Comparison of ENCODE assay signal across 28 cellular contexts in genomic region chr7:40698214-40698920, GRCh38.
DNase-seq lines count a peak whose midpoint lies in the region; ATAC-seq, FAIRE-seq and TF ChIP-seq lines count a peak whose summit lies in the region.
"Had no signal": no experiment of that assay in that cellular context is flagged by ENCODE, and none has a peak within 500 bp of the region (broad histone marks: within the 10 kb centered on the region; RNA-seq: fewer than 3 reads in every experiment).

No MANE protein-coding gene starts in this region.

- no peak overlapping the region for H2BK12ac ChIP-seq in H1 (ENCODE audit: low read depth, low read length)

- H2BK5ac ChIP-seq in H1 (ENCODE audit: low read depth, low read length), result 0 out of 2 replicates have a peak overlapping the region, but pooled peaks have one; percentile 3

- H3K79me1 ChIP-seq in H1 (ENCODE audit: low read depth, low read length), result no peaks in the 10 kb centered on the region

- TF ChIP-seq CTCF in H1 (IDR thresholded peaks at IDR 0.05; ENCODE audit: control extremely low read depth in 1 of 3, insufficient read depth in 1 of 3, low read depth in 1 of 3, low read length in 3 of 3), result no peak
- no peak for TF ChIP-seq CTCF in upper lobe of left lung (IDR thresholded peaks at IDR 0.05)

- H3K4me1 ChIP-seq in H1 (replicated peaks in 1 of 4; ENCODE audit: control insufficient read depth in 3 of 4, insufficient read depth in 4 of 4, low read length in 3 of 4) (peaks cover 0 to 4% (median 2%) of the 10 kb centered on the region in 4 experiments; a peak in 4 of 7 replicates), upper lobe of left lung (no peaks in the 10 kb centered on the region)
- H3K4me1 ChIP-seq: left ventricle myocardium inferior, prostate gland, right lobe of liver, transverse colon had no signal

- H3K79me2 ChIP-seq in H1 (ENCODE audit: control insufficient read depth in 1 of 2, insufficient read depth in 2 of 2, low read length in 2 of 2), result no peaks in the 10 kb centered on the region

- TF ChIP-seq EP300 in H1 (IDR thresholded peaks at IDR 0.05; ENCODE audit: borderline replicate concordance in 1 of 2, low read depth in 2 of 2, low read length in 2 of 2) (no peak), upper lobe of left lung (IDR thresholded peaks at IDR 0.05) (no peak)

- no peak overlapping the region for H3K23ac ChIP-seq in H1 (ENCODE audit: insufficient read length)

- H4K91ac ChIP-seq in H1 (replicated peaks; ENCODE audit: insufficient read length, low read length), result no peak overlapping the region

- CTCF ChIA-PET in H1 (lab: Charles Lee; ENCODE audit: partially characterized antibody), result interaction anchor here (6.2 kb wide), 1 partner anchor 16 kb away, joined by 28 read pairs; no protein-coding TSS in a partner anchor

- H3K4me3 ChIP-seq in H1 (ENCODE audit: extremely low read depth in 1 of 4, insufficient read depth in 2 of 4, low read depth in 3 of 4, low read length in 4 of 4) (no peak overlapping the region), upper lobe of left lung (no peak overlapping the region)
- H3K4me3 ChIP-seq: left ventricle myocardium inferior, prostate gland, right lobe of liver, transverse colon had no signal

- no peaks in the 10 kb centered on the region for H4K20me1 ChIP-seq in H1 (replicated peaks in 1 of 2; ENCODE audit: control insufficient read depth in 1 of 2, insufficient read depth in 2 of 2, low read length in 2 of 2)

- no peak for TF ChIP-seq POLR2A in H1 (IDR thresholded peaks at IDR 0.05; ENCODE audit: control extremely low read depth in 1 of 2, low read depth in 2 of 2, low read length in 2 of 2)
- TF ChIP-seq POLR2A in upper lobe of left lung (IDR thresholded peaks at IDR 0.05), result no peak

- H4K5ac ChIP-seq in H1 (ENCODE audit: insufficient read length, low read depth, low read length), result no peak overlapping the region

- H2AFZ ChIP-seq in H1 (ENCODE audit: low read length), result no peak overlapping the region

- TF ChIP-seq RAD21 in H1 (IDR thresholded peaks at IDR 0.05 in 1 of 2, conservative IDR thresholded peaks at IDR 0.05 in 1 of 2; ENCODE audit: low read depth in 2 of 2, low read length in 2 of 2), result no peak

- H3K27me3 ChIP-seq in H1 (replicated peaks in 1 of 4; ENCODE audit: control insufficient read depth in 3 of 4, extremely low read depth in 1 of 4, insufficient read depth in 3 of 4, low read length in 3 of 4) (no peaks in the 10 kb centered on the region), upper lobe of left lung (no peaks in the 10 kb centered on the region)
- H3K27me3 ChIP-seq: neutrophil, right lobe of liver, transverse colon had no signal

- no peak overlapping the region for H4K8ac ChIP-seq in H1 (ENCODE audit: extremely low read depth, insufficient read depth, low read length)

- ATAC-seq in upper lobe of left lung (ENCODE audit: low FRiP score in 2 of 2), result no peak
- ATAC-seq: effector memory CD8-positive, alpha-beta T cell; right lobe of liver; WTC11 had no signal

- H3K23me2 ChIP-seq in H1 (ENCODE audit: low read depth, low read length), result no peaks in the 10 kb centered on the region

- 91% methylated on average over 6 of the region's 6 CpGs; no CpG with 5 or more reads in 1 of the 2 experiments for WGBS in H1 (ENCODE audit: extremely low coverage in 1 of 2, insufficient coverage in 1 of 2, insufficient read length in 1 of 2, insufficient replicate concordance in 2 of 2, low coverage in 1 of 2, low lambda C conversion rate in 2 of 2, missing lambda C conversion rate in 1 of 2), 2 experiments
- WGBS in upper lobe of left lung, 2 donors, result 88 to 89% methylated on average over 6 of the region's 6 CpGs

- H2BK120ac ChIP-seq in H1 (replicated peaks; ENCODE audit: low read depth, low read length), result no peak overlapping the region

- H3K27ac ChIP-seq in H1 (ENCODE audit: low read depth, low read length), result no peak overlapping the region
- H3K27ac ChIP-seq in upper lobe of left lung, result no peak overlapping the region
- H3K27ac ChIP-seq: left ventricle myocardium inferior, neutrophil, prostate gland, right lobe of liver, transverse colon had no signal

- peak; percentile 12 to 24 for DNase-seq in NOMO-1 (lab: John Stamatoyannopoulos, UW; ENCODE audit: unreplicated experiment in 2 of 2)
- DNase-seq in NOMO-1 treated with dmso at 0.1 percent for 144 hours (lab: John Stamatoyannopoulos, UW; ENCODE audit: unreplicated experiment), result no peak
- peak; percentile 66 for DNase-seq in RPMI7951 (ENCODE audit: low read depth)
- no peak for DNase-seq in H1 (ENCODE audit: low read depth in 1 of 2, low spot score in 2 of 2)
- no peak for DNase-seq in upper lobe of left lung
- DNase-seq in stimulated activated CD4-positive, alpha-beta T cell treated with anti-CD3 and anti-CD28 coated beads, Interleukin-4, amount 100 ng/mL, for 24 hours, result no peak
- no peak for DNase-seq in activated CD4-positive, alpha-beta T cell treated with anti-CD3 and anti-CD28 coated beads for 4 hours
- no peak for DNase-seq in occipital lobe (lab: John Stamatoyannopoulos, UW)
- DNase-seq: 8988T; activated CD4-positive, alpha-beta T cell treated with anti-CD3 and anti-CD28 coated beads, Interleukin-2, amount 10 ng/mL, durations not matched to agents 7 days and 5 days; activated effector memory CD4-positive, alpha-beta T cell treated with anti-CD3 and anti-CD28 coated beads, Interleukin-2, amount 50 U/mL, for 16 hours; activated T-cell treated with anti-CD3 and anti-CD28 coated beads, Interleukin-2, amount 50 U/mL, for 24 hours; CD4-positive, alpha-beta T cell; cortex of kidney; effector memory CD8-positive, alpha-beta T cell; islet precursor cell; KG1; left ventricle myocardium inferior; NCI-H1436 treated with DMSO at 0.1 percent for 48 hours; NCI-H2081 treated with DMSO at 0.1 percent for 48 hours; right lobe of liver; stimulated activated CD4-positive, alpha-beta T cell treated with anti-CD3 and anti-CD28 coated beads, Interleukin-4, amount 100 ng/mL, for 4 hours; T1000; transverse colon had no signal

- H3K9me3 ChIP-seq in H1 (ENCODE audit: insufficient read depth in 2 of 2, low read depth in 1 of 2, low read length in 1 of 2) (no peaks in the 10 kb centered on the region), upper lobe of left lung (no peaks in the 10 kb centered on the region)
- H3K9me3 ChIP-seq: left ventricle myocardium inferior, neutrophil, prostate gland, right lobe of liver, transverse colon had no signal

- no peak overlapping the region for H3K18ac ChIP-seq in H1 (ENCODE audit: extremely low read depth, low read length)

- FAIRE-seq in H1 (lab: Jason Lieb, UNC), result no peak
- FAIRE-seq: RCC 7860 had no signal

- no peak overlapping the region for H3K4ac ChIP-seq in H1 (replicated peaks; ENCODE audit: insufficient read length, low read depth, low read length)

- POLR2A ChIA-PET in H1 (lab: Charles Lee; ENCODE audit: partially characterized antibody), result no interaction called here

- no peak overlapping the region for H3K4me2 ChIP-seq in H1 (ENCODE audit: insufficient read depth in 1 of 2, low read depth in 2 of 2, low read length in 2 of 2)

- H3K56ac ChIP-seq in H1 (replicated peaks; ENCODE audit: insufficient read length, low read depth, low read length), result no peak overlapping the region

- no peak overlapping the region for H2BK15ac ChIP-seq in H1 (ENCODE audit: low read length)

- H2AK5ac ChIP-seq in H1 (ENCODE audit: low read depth, low read length), result no peak overlapping the region; the same call in 1 of the 2 replicates

- H2BK20ac ChIP-seq in H1 (ENCODE audit: low read length), result no peak overlapping the region

- no peak overlapping the region for H3K9ac ChIP-seq in H1 (replicated peaks in 1 of 4; ENCODE audit: extremely low read depth in 1 of 4, low read depth in 3 of 4, low read length in 3 of 4)

- H3K36me3 ChIP-seq in H1 (ENCODE audit: control insufficient read depth in 2 of 4, insufficient read depth in 4 of 4, low read length in 3 of 4) (no peaks in the 10 kb centered on the region), upper lobe of left lung (no peaks in the 10 kb centered on the region)
- H3K36me3 ChIP-seq: left ventricle myocardium inferior, neutrophil, prostate gland, right lobe of liver, transverse colon had no signal

- H3K14ac ChIP-seq in H1 (ENCODE audit: insufficient read length), result no peak overlapping the region

TF ChIP-seq in H1, 55 proteins besides CTCF, POLR2A, EP300 and RAD21:
- TF ChIP-seq KDM5A (IDR thresholded peaks at IDR 0.05; ENCODE audit: low read length) (no peak), ATF3 (IDR thresholded peaks at IDR 0.05; ENCODE audit: insufficient read depth, low read depth, low read length) (no peak), ZNF274 (IDR thresholded peaks at IDR 0.05; ENCODE audit: borderline replicate concordance, extremely low read depth, low read length) (no peak), RBBP5 (IDR thresholded peaks at IDR 0.05; ENCODE audit: borderline replicate concordance, low read depth, low read length) (no peak), SP4 (IDR thresholded peaks at IDR 0.05; ENCODE audit: low read length) (no peak), MAFK (IDR thresholded peaks at IDR 0.05; ENCODE audit: low read depth, low read length) (no peak), RFX5 (IDR thresholded peaks at IDR 0.05; ENCODE audit: borderline replicate concordance, low read depth, low read length) (no peak), POLR2AphosphoS5 (IDR thresholded peaks at IDR 0.05; ENCODE audit: low read depth, low read length) (no peak), NANOG (IDR thresholded peaks at IDR 0.05; ENCODE audit: insufficient read depth, low read depth, low read length, poor library complexity, severe bottlenecking) (no peak), TAF7 (optimal IDR thresholded peaks at IDR 0.05; ENCODE audit: borderline replicate concordance, low read depth, low read length) (no peak), SRF (IDR thresholded peaks at IDR 0.05; ENCODE audit: low read depth, low read length) (no peak), SAP30 (IDR thresholded peaks at IDR 0.05; ENCODE audit: insufficient read depth, insufficient replicate concordance, low read length) (no peak), FOSL1 (IDR thresholded peaks at IDR 0.05; ENCODE audit: insufficient read depth, low read depth, low read length) (no peak), PHF8 (conservative IDR thresholded peaks at IDR 0.05; ENCODE audit: low read depth, low read length) (no peak), HDAC2 (IDR thresholded peaks at IDR 0.05; ENCODE audit: borderline replicate concordance in 1 of 2, low read depth in 2 of 2, low read length in 2 of 2) (no peak), EZH2 (IDR thresholded peaks at IDR 0.05; ENCODE audit: low read depth, low read length, severe bottlenecking) (no peak), RNF2 (IDR thresholded peaks at IDR 0.05; ENCODE audit: borderline replicate concordance, low read depth, low read length, missing control alignments, poor library complexity, severe bottlenecking) (no peak)

Comparison
In these comparisons a context has a peak if more than half of its experiments do, and no peak if none do; other contexts are left out.
1. DNase-seq: peak in NOMO-1 (2 of 2) and RPMI7951 (single experiment); none in NOMO-1 treated with dmso at 0.1 percent for 144 hours (single experiment), H1 (0 of 2), upper lobe of left lung (0 of 2), stimulated activated CD4-positive, alpha-beta T cell treated with anti-CD3 and anti-CD28 coated beads, Interleukin-4, amount 100 ng/mL, for 24 hours (single experiment), activated CD4-positive, alpha-beta T cell treated with anti-CD3 and anti-CD28 coated beads for 4 hours (0 of 2) and occipital lobe (single experiment).